9 cellular contexts compared by ENCODE assay signal in the genomic region with DNA sequence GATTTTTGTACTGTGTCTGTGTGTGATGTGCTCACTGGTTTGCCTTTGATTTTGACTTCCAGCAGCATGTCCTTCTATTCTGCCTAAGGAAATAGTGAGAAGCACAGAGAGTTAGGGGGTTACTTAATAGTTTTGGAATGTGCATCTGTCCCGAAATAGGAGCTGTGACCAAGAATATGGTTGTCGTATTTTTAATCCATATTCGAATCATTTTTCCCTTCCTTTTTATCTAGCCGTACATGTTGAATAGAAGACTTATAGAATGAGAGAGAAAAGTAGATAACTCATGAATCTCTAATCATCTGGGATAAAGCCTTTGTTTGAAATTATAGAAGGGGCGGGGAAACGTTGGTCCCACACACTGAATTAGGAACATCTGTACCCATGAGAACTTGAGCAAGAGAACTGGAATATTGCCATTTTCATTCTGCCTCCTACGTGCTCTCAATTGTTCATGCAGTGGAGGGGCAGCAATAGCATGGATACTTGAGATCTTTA. TPM values are rescaled to one million over a fixed set of nuclear protein-coding genes. Genes with fewer than 3 reads are reported as not detected.
A peak's percentile ranks its signal among the peaks of the same experiment; 100 is the strongest.
DNase-seq lines count a peak whose midpoint lies in the region; TF ChIP-seq lines count a peak whose summit lies in the region.
"Had no signal": no experiment of that assay in that cellular context is flagged by ENCODE, and none has a peak within 500 bp of the region (broad histone marks: within the 10 kb centered on the region; RNA-seq: fewer than 3 reads in every experiment).

No MANE protein-coding gene starts in this region.

- no peaks in the 10 kb centered on the region for H3K9me3 ChIP-seq in AG04450 (ENCODE audit: control insufficient read depth, insufficient read depth, low read length)

- TF ChIP-seq CTCF in AG04450 (IDR thresholded peaks at IDR 0.05; ENCODE audit: low read depth, low read length) (no peak), fibroblast of pulmonary artery (IDR thresholded peaks at IDR 0.05; ENCODE audit: low read length, missing control alignments) (no peak)

- H3K27me3 ChIP-seq in AG04450 (ENCODE audit: control insufficient read depth, insufficient read depth, low read length), result no peaks in the 10 kb centered on the region

- H3K4me3 ChIP-seq in AG04450 (ENCODE audit: low read depth, low read length) (no peak overlapping the region), fibroblast of pulmonary artery (replicated peaks; ENCODE audit: low read depth, low read length) (peak overlapping the region; percentile 13)

- POLR2A ChIA-PET in AG04450 (lab: Yijun Ruan, JAX), result no interaction called here

- peak overlapping the region; percentile 97 for H3K27ac ChIP-seq in AG04450 (ENCODE audit: low read depth, low read length)

- CTCF ChIA-PET in AG04450 (lab: Charles Lee), result no interaction called here

- DNase-seq in AG04450 (ENCODE audit: low read depth, low spot score) (peak; percentile 81), NCI-H2171 (lab: John Stamatoyannopoulos, UW) (peak; percentile 11), fibroblast of pulmonary artery (ENCODE audit: low read depth) (peak; percentile 94), pons (ENCODE audit: low spot score) (peak; percentile 78), cerebellar nuclear complex (lab: John Stamatoyannopoulos, UW) (no peak), NCI-H446 treated with DMSO at 0.1 percent for 48 hours (lab: John Stamatoyannopoulos, UW) (no peak), DMS153 (lab: John Stamatoyannopoulos, UW) (no peak), NCI-H1417 treated with DMSO at 0.1 percent for 48 hours (lab: John Stamatoyannopoulos, UW) (no peak)
- DNase-seq: Calu3 had no signal

RNA-seq across cellular contexts. Expression of gene CRTC3, which starts 23.6 kb away (rescaled TPM):
- polyA plus RNA-seq in AG04450 (2011; rRNA removed), result 21.9 and 23.1 TPM in 2 replicates
- polyA minus RNA-seq in AG04450 (2011; rRNA and poly(A)+ RNA removed), result 29.7 and 31.5 TPM in 2 replicates

Comparison
In these comparisons a context has a peak if more than half of its experiments do, and no peak if none do; other contexts are left out.
1. DNase-seq: peak in AG04450 (single experiment), NCI-H2171 (single experiment), fibroblast of pulmonary artery (single experiment) and pons (single experiment); none in cerebellar nuclear complex (0 of 2), NCI-H446 treated with DMSO at 0.1 percent for 48 hours (single experiment), DMS153 (single experiment) and NCI-H1417 treated with DMSO at 0.1 percent for 48 hours (single experiment).